In genomic region chr10:35470535-35470934, GRCh38 we compare ENCODE assay signal across 14 cellular contexts.
A peak's percentile ranks its signal among the peaks of the same experiment; 100 is the strongest.
DNase-seq lines count a peak whose midpoint lies in the region; ATAC-seq and TF ChIP-seq lines count a peak whose summit lies in the region.
"Had no signal": no experiment of that assay in that cellular context is flagged by ENCODE, and none has a peak within 500 bp of the region (broad histone marks: within the 10 kb centered on the region; RNA-seq: fewer than 3 reads in every experiment).

No MANE protein-coding gene starts in this region.

- H3K36me3 Mint-ChIP-seq in CD8-positive, alpha-beta T cell = peaks cover 2% of the 10 kb centered on the region
- H3K36me3 Mint-ChIP-seq in neural progenitor cell = peaks cover 3% of the 10 kb centered on the region
- H3K36me3 Mint-ChIP-seq in activated T-helper 1 cell treated with anti-CD3 and anti-CD28 coated beads, Interleukin-12 subunit alpha, Interleukin-12 subunit beta, Interleukin-2, Interleukin-4 antibody, amounts not matched to agents 30 ng/mL and 10 ng/mL and 1 ng/mL, durations not matched to agents 14 hours and 24 hours and 36 hours (ENCODE audit: low read depth) = no peaks in the 10 kb centered on the region

- no peak overlapping the region for H3K4me3 Mint-ChIP-seq in CD8-positive, alpha-beta T cell
- H3K4me3 Mint-ChIP-seq in neural progenitor cell = no peak overlapping the region
- H3K4me3 Mint-ChIP-seq in activated T-helper 1 cell treated with anti-CD3 and anti-CD28 coated beads, Interleukin-12 subunit alpha, Interleukin-12 subunit beta, Interleukin-2, Interleukin-4 antibody, amounts not matched to agents 30 ng/mL and 10 ng/mL and 1 ng/mL, durations not matched to agents 14 hours and 24 hours and 36 hours = no peak overlapping the region
- H3K4me3 Mint-ChIP-seq: effector memory CD8-positive, alpha-beta T cell had no signal

- DNase-seq in CD8-positive, alpha-beta T cell = no peak
- DNase-seq in NCI-H748 treated with DMSO at 0.1 percent for 48 hours (lab: John Stamatoyannopoulos, UW) (peak; percentile 44), heart left ventricle (peak in 2 of 5 donors; percentile 41 to 52), neural progenitor cell (ENCODE audit: low spot score) (peak; percentile 75), NCI-H1436 treated with DMSO at 0.1 percent for 48 hours (lab: John Stamatoyannopoulos, UW) (no peak), A172 (ENCODE audit: low spot score) (no peak), NCI-H524 treated with DMSO at 0.1 percent for 48 hours (lab: John Stamatoyannopoulos, UW) (no peak)
- no peak for DNase-seq in activated T-helper 1 cell treated with anti-CD3 and anti-CD28 coated beads, Interleukin-12 subunit alpha, Interleukin-12 subunit beta, Interleukin-2, Interleukin-4 antibody, amounts not matched to agents 30 ng/mL and 10 ng/mL and 1 ng/mL, durations not matched to agents 14 hours and 24 hours and 36 hours (ENCODE audit: low spot score)
- DNase-seq: activated CD8-positive, alpha-beta memory T cell treated with anti-CD3 and anti-CD28 coated beads, Interleukin-2, amount 50 U/mL, for 4 hours; effector memory CD8-positive, alpha-beta T cell; MM.1S; NCI-H526 treated with DMSO at 0.1 percent for 48 hours; sigmoid colon; WERI-Rb-1 had no signal

- H2AFZ ChIP-seq in neural progenitor cell (replicated peaks) = no peak overlapping the region

- TF ChIP-seq POLR2A in heart left ventricle (IDR thresholded peaks at IDR 0.05) = no peak

- TF ChIP-seq CTCF in CD8-positive, alpha-beta T cell (IDR thresholded peaks at IDR 0.05) = no peak
- TF ChIP-seq CTCF in heart left ventricle (IDR thresholded peaks at IDR 0.05) = peak in 1 of 12 donors; percentile 13
- TF ChIP-seq CTCF in neural progenitor cell (IDR thresholded peaks at IDR 0.05) = no peak

- no peak overlapping the region for H3K9ac ChIP-seq in neural progenitor cell

- peaks cover 60% of the 10 kb centered on the region for H4K20me1 ChIP-seq in neural progenitor cell (ENCODE audit: low read depth)

- H3K4me2 ChIP-seq in neural progenitor cell = peak overlapping the region; percentile 56

- H3K4me1 Mint-ChIP-seq in CD8-positive, alpha-beta T cell (ENCODE audit: low read depth) = peaks cover 50% of the 10 kb centered on the region
- H3K4me1 Mint-ChIP-seq in neural progenitor cell = peaks cover 48% of the 10 kb centered on the region
- peaks cover 7% of the 10 kb centered on the region for H3K4me1 Mint-ChIP-seq in activated T-helper 1 cell treated with anti-CD3 and anti-CD28 coated beads, Interleukin-12 subunit alpha, Interleukin-12 subunit beta, Interleukin-2, Interleukin-4 antibody, amounts not matched to agents 30 ng/mL and 10 ng/mL and 1 ng/mL, durations not matched to agents 14 hours and 24 hours and 36 hours (ENCODE audit: low read depth)

- no peaks in the 10 kb centered on the region for H3K9me3 ChIP-seq in CD8-positive, alpha-beta T cell (ENCODE audit: low read length)
- H3K9me3 ChIP-seq in heart left ventricle = no peaks in the 10 kb centered on the region
- no peaks in the 10 kb centered on the region for H3K9me3 ChIP-seq in neural progenitor cell (ENCODE audit: low read depth)
- H3K9me3 ChIP-seq: sigmoid colon had no signal

- no peaks in the 10 kb centered on the region for H3K27me3 ChIP-seq in CD8-positive, alpha-beta T cell (ENCODE audit: insufficient read depth, low read length)
- no peaks in the 10 kb centered on the region for H3K27me3 ChIP-seq in heart left ventricle
- H3K27me3 ChIP-seq in neural progenitor cell = no peaks in the 10 kb centered on the region
- H3K27me3 ChIP-seq: sigmoid colon had no signal

- H3K36me3 ChIP-seq in CD8-positive, alpha-beta T cell (ENCODE audit: insufficient read depth, low read length) = no peaks in the 10 kb centered on the region
- no peaks in the 10 kb centered on the region for H3K36me3 ChIP-seq in heart left ventricle
- no peaks in the 10 kb centered on the region for H3K36me3 ChIP-seq in neural progenitor cell
- H3K36me3 ChIP-seq: sigmoid colon, WERI-Rb-1 had no signal

- no peak overlapping the region for H3K4me3 ChIP-seq in CD8-positive, alpha-beta T cell (ENCODE audit: low read depth, low read length)
- H3K4me3 ChIP-seq in heart left ventricle = no peak overlapping the region
- no peak overlapping the region for H3K4me3 ChIP-seq in neural progenitor cell
- H3K4me3 ChIP-seq: sigmoid colon had no signal

- no peaks in the 10 kb centered on the region for H3K27me3 Mint-ChIP-seq in CD8-positive, alpha-beta T cell (ENCODE audit: low read depth)
- H3K27me3 Mint-ChIP-seq in neural progenitor cell (ENCODE audit: insufficient read depth, low read depth) = peaks cover 2% of the 10 kb centered on the region
- H3K27me3 Mint-ChIP-seq in activated T-helper 1 cell treated with anti-CD3 and anti-CD28 coated beads, Interleukin-12 subunit alpha, Interleukin-12 subunit beta, Interleukin-2, Interleukin-4 antibody, amounts not matched to agents 30 ng/mL and 10 ng/mL and 1 ng/mL, durations not matched to agents 14 hours and 24 hours and 36 hours (ENCODE audit: insufficient read depth) = no peaks in the 10 kb centered on the region
- H3K27me3 Mint-ChIP-seq: effector memory CD8-positive, alpha-beta T cell had no signal

- CTCF ChIA-PET in CD8-positive, alpha-beta T cell (lab: Charles Lee) = no interaction called here

- H3K79me2 ChIP-seq in neural progenitor cell (ENCODE audit: low read depth) = peaks cover 80% of the 10 kb centered on the region

- intact Hi-C loops in CD8-positive, alpha-beta T cell (cut with DNase I, micrococcal nuclease) = no loop called here
- intact Hi-C loops in heart left ventricle (cut with DNase I) = no loop called here
- intact Hi-C loops in activated T-helper 1 cell treated with anti-CD3 and anti-CD28 coated beads, Interleukin-12 subunit alpha, Interleukin-12 subunit beta, Interleukin-2, Interleukin-4 antibody, amounts not matched to agents 30 ng/mL and 10 ng/mL and 1 ng/mL, durations not matched to agents 14 hours and 24 hours and 36 hours (cut with micrococcal nuclease) = no loop called here

- POLR2A ChIA-PET in CD8-positive, alpha-beta T cell (lab: Charles Lee) = no interaction called here

- no peaks in the 10 kb centered on the region for H3K9me3 Mint-ChIP-seq in CD8-positive, alpha-beta T cell
- peaks cover 4% of the 10 kb centered on the region for H3K9me3 Mint-ChIP-seq in neural progenitor cell
- H3K9me3 Mint-ChIP-seq in activated T-helper 1 cell treated with anti-CD3 and anti-CD28 coated beads, Interleukin-12 subunit alpha, Interleukin-12 subunit beta, Interleukin-2, Interleukin-4 antibody, amounts not matched to agents 30 ng/mL and 10 ng/mL and 1 ng/mL, durations not matched to agents 14 hours and 24 hours and 36 hours = peaks cover 5% of the 10 kb centered on the region
- H3K9me3 Mint-ChIP-seq: effector memory CD8-positive, alpha-beta T cell had no signal

- peak overlapping the region; percentile 63 for H3K27ac Mint-ChIP-seq in CD8-positive, alpha-beta T cell
- peak overlapping the region; percentile 78 for H3K27ac Mint-ChIP-seq in neural progenitor cell
- H3K27ac Mint-ChIP-seq in activated T-helper 1 cell treated with anti-CD3 and anti-CD28 coated beads, Interleukin-12 subunit alpha, Interleukin-12 subunit beta, Interleukin-2, Interleukin-4 antibody, amounts not matched to agents 30 ng/mL and 10 ng/mL and 1 ng/mL, durations not matched to agents 14 hours and 24 hours and 36 hours = no peak overlapping the region

- WGBS in heart left ventricle, 4 donors = 0 to 24% (median 10%) methylated on average over 2 of the region's 2 CpGs

- ATAC-seq in CD8-positive, alpha-beta T cell = no peak
- peak in 3 of 4 donors; percentile 77 to 83 (median 78) for ATAC-seq in heart left ventricle
- ATAC-seq: effector memory CD8-positive, alpha-beta T cell had no signal

- H3K4me1 ChIP-seq in CD8-positive, alpha-beta T cell (ENCODE audit: insufficient read depth, low read length) = peaks cover 28% of the 10 kb centered on the region
- H3K4me1 ChIP-seq in heart left ventricle (peaks cover 3 to 66% (median 51%) of the 10 kb centered on the region in 12 donors), neural progenitor cell (peaks cover 39% of the 10 kb centered on the region)

- H3K27ac ChIP-seq in CD8-positive, alpha-beta T cell (ENCODE audit: low read depth, low read length) = no peak overlapping the region
- H3K27ac ChIP-seq in heart left ventricle = peak overlapping the region in 8 of 12 donors; percentile 2 to 66 (median 40)
- H3K27ac ChIP-seq in neural progenitor cell = peak overlapping the region; percentile 62
- H3K27ac ChIP-seq: sigmoid colon, WERI-Rb-1 had no signal

- H3F3A ChIP-seq in neural progenitor cell (ENCODE audit: low read depth) = peaks cover 19% of the 10 kb centered on the region

Comparison
In these comparisons a context has a peak if more than half of its experiments do, and no peak if none do; other contexts are left out.
1. DNase-seq: peak in NCI-H748 treated with DMSO at 0.1 percent for 48 hours (single experiment) and neural progenitor cell (single experiment); none in CD8-positive, alpha-beta T cell (0 of 7), NCI-H1436 treated with DMSO at 0.1 percent for 48 hours (single experiment), activated T-helper 1 cell treated with anti-CD3 and anti-CD28 coated beads, Interleukin-12 subunit alpha, Interleukin-12 subunit beta, Interleukin-2, Interleukin-4 antibody, amounts not matched to agents 30 ng/mL and 10 ng/mL and 1 ng/mL, durations not matched to agents 14 hours and 24 hours and 36 hours (single experiment), A172 (single experiment) and NCI-H524 treated with DMSO at 0.1 percent for 48 hours (single experiment).